In the genomic region with DNA sequence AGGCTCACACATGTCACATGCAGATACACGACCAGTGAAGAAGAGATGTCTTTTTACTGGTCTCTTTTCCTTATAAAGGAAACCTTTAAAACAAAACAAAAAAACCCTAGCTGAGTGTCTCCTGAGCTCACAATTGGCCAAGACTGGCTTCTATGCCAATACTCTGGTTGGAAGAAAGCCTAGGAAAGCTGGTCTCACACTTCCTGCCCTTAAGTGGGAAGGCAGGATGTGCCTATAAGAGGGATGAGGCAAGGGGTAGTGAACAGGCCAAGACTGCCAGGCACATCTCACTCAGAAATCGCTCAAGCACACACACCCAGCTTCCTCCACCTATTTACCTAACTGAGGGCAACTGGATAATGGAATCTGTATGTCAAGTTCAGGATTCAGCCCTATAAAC, we compare ENCODE assay signal across 19 cellular contexts. TPM values are rescaled to one million over a fixed set of nuclear protein-coding genes. Genes with fewer than 3 reads are reported as not detected.
DNase-seq lines count a peak whose midpoint lies in the region; ATAC-seq and TF ChIP-seq lines count a peak whose summit lies in the region.
"Had no signal": no experiment of that assay in that cellular context is flagged by ENCODE, and none has a peak within 500 bp of the region (broad histone marks: within the 10 kb centered on the region; RNA-seq: fewer than 3 reads in every experiment).

No MANE protein-coding gene starts in this region.

- WGBS in esophagus muscularis mucosa = 71% methylated on average over 2 of the region's 2 CpGs

- H3K4me3 Mint-ChIP-seq in endothelial cell (ENCODE audit: unreplicated experiment) = no peak overlapping the region
- H3K4me3 Mint-ChIP-seq: activated naive CD4-positive, alpha-beta T cell treated with anti-CD3 and anti-CD28 coated beads for 36 hours; central memory CD8-positive, alpha-beta T cell; T-helper 1 cell treated with Interleukin-12 subunit alpha and Interleukin-12 subunit beta and Interleukin-4 antibody, amounts not matched to agents 30 μg/mL and 1 μg/mL, for 36 hours had no signal

- H3K4me3 ChIP-seq in choroid plexus epithelial cell (ENCODE audit: low read depth, low read length) (no peak overlapping the region), parathyroid adenoma (ENCODE audit: low read depth, low read length) (no peak overlapping the region), esophagus muscularis mucosa (no peak overlapping the region)
- H3K4me3 ChIP-seq: skin epidermis had no signal

- H3K9ac ChIP-seq in parathyroid adenoma = no peak overlapping the region

- no peak for TF ChIP-seq POLR2A in esophagus muscularis mucosa (IDR thresholded peaks at IDR 0.05; ENCODE audit: low read depth)

- H3K4me1 ChIP-seq in parathyroid adenoma (peaks cover 15% of the 10 kb centered on the region), esophagus muscularis mucosa (peaks cover 0 to 5% (median 0%) of the 10 kb centered on the region in 4 donors)

- H3K9me3 Mint-ChIP-seq in endothelial cell (ENCODE audit: unreplicated experiment) = no peaks in the 10 kb centered on the region
- H3K9me3 Mint-ChIP-seq: activated naive CD4-positive, alpha-beta T cell treated with anti-CD3 and anti-CD28 coated beads for 36 hours; central memory CD8-positive, alpha-beta T cell had no signal

- no peaks in the 10 kb centered on the region for H3K27me3 Mint-ChIP-seq in endothelial cell (ENCODE audit: unreplicated experiment)
- H3K27me3 Mint-ChIP-seq: central memory CD8-positive, alpha-beta T cell had no signal

- ATAC-seq in HG03565 (IDR thresholded peaks at IDR 0.05; ENCODE audit: unreplicated experiment) = no peak
- ATAC-seq: left lobe of liver had no signal

- H3K9me3 ChIP-seq in parathyroid adenoma (ENCODE audit: control insufficient read depth, low read length) (no peaks in the 10 kb centered on the region), esophagus muscularis mucosa (no peaks in the 10 kb centered on the region)

- H3K4me1 Mint-ChIP-seq in endothelial cell (ENCODE audit: unreplicated experiment) = no peaks in the 10 kb centered on the region
- H3K4me1 Mint-ChIP-seq: central memory CD8-positive, alpha-beta T cell had no signal

- H3K27me3 ChIP-seq in parathyroid adenoma (ENCODE audit: control insufficient read depth, insufficient read depth, low read length) (no peaks in the 10 kb centered on the region), esophagus muscularis mucosa (no peaks in the 10 kb centered on the region)

- no peak overlapping the region for H3K27ac Mint-ChIP-seq in endothelial cell (ENCODE audit: unreplicated experiment)
- H3K27ac Mint-ChIP-seq: activated naive CD4-positive, alpha-beta T cell treated with anti-CD3 and anti-CD28 coated beads for 36 hours; T-helper 1 cell treated with Interleukin-12 subunit alpha and Interleukin-12 subunit beta and Interleukin-4 antibody, amounts not matched to agents 30 μg/mL and 1 μg/mL, for 36 hours had no signal

- H3K79me2 ChIP-seq in parathyroid adenoma = no peaks in the 10 kb centered on the region

- TF ChIP-seq EP300 in esophagus muscularis mucosa (IDR thresholded peaks at IDR 0.05) = no peak

- peak overlapping the region; percentile 21 for H3K4me2 ChIP-seq in parathyroid adenoma (ENCODE audit: low read length)

- intact Hi-C loops in esophagus muscularis mucosa (cut with DNase I) = no loop called here

- peak; percentile 43 for DNase-seq in Daoy (ENCODE audit: low read depth)
- peak; percentile 90 for DNase-seq in M059J (ENCODE audit: low read depth)
- peak; percentile 52 for DNase-seq in choroid plexus epithelial cell (ENCODE audit: low read depth)
- DNase-seq in endothelial cell (ENCODE audit: low spot score) = no peak
- no peak for DNase-seq in esophagus muscularis mucosa (ENCODE audit: extremely low spot score)
- DNase-seq in NCI-H524 (lab: John Stamatoyannopoulos, UW) = no peak
- DNase-seq: activated CD4-positive, alpha-beta T cell treated with anti-CD3 and anti-CD28 coated beads for 1 hour; activated CD8-positive, alpha-beta memory T cell treated with anti-CD3 and anti-CD28 coated beads, Interleukin-2, amount 50 U/mL, for 4 hours; activated naive CD4-positive, alpha-beta T cell treated with anti-CD3 and anti-CD28 coated beads for 36 hours; hippocampal formation; KG1; NCI-H1105; NCI-H2171 treated with DMSO at 0.1 percent for 48 hours had no signal

- H3K36me3 Mint-ChIP-seq in endothelial cell (ENCODE audit: low read depth, unreplicated experiment) = no peaks in the 10 kb centered on the region

- H3K36me3 ChIP-seq in parathyroid adenoma (ENCODE audit: control insufficient read depth, insufficient read depth, low read length) (no peaks in the 10 kb centered on the region), esophagus muscularis mucosa (no peaks in the 10 kb centered on the region)

- no peak for TF ChIP-seq CTCF in choroid plexus epithelial cell (conservative IDR thresholded peaks at IDR 0.05; ENCODE audit: low read depth, low read length)
- no peak for TF ChIP-seq CTCF in parathyroid adenoma (IDR thresholded peaks at IDR 0.05)
- no peak for TF ChIP-seq CTCF in endothelial cell (IDR thresholded peaks at IDR 0.05; ENCODE audit: unreplicated experiment)
- no peak for TF ChIP-seq CTCF in esophagus muscularis mucosa (IDR thresholded peaks at IDR 0.05)

- peak overlapping the region; percentile 72 for H3K27ac ChIP-seq in parathyroid adenoma
- no peak overlapping the region for H3K27ac ChIP-seq in esophagus muscularis mucosa (replicated peaks in 1 of 4)
- H3K27ac ChIP-seq: skin epidermis had no signal

- H2AFZ ChIP-seq in parathyroid adenoma = peak overlapping the region; percentile 5

RNA-seq across cellular contexts. Expression of a gene that starts 50.0 kb away (rescaled TPM):
- 20.2 and 38.9 TPM in 2 replicates for total RNA-seq in Daoy (2014; rRNA removed; shearing (Covaris generic))
- 79.8 and 110 TPM in 2 replicates for total RNA-seq in M059J (2014; rRNA removed; shearing (Covaris generic))
- total RNA-seq in endothelial cell (ENCODE audit: unreplicated experiment) (19.5 TPM), esophagus muscularis mucosa (10 to 100 TPM; 10.4 to 46.7 (median 26.5) TPM)

RNA-seq across cellular contexts. Expression of a gene that starts 54.7 kb away (rescaled TPM):
- total RNA-seq in Daoy (2014; rRNA removed; shearing (Covaris generic)) = 12.6 and 16.9 TPM in 2 replicates
- total RNA-seq in M059J (2014; rRNA removed; shearing (Covaris generic)) = 17.2 and 48.6 TPM in 2 replicates
- total RNA-seq in endothelial cell (ENCODE audit: unreplicated experiment) (6.5 TPM), esophagus muscularis mucosa (10 to 100 TPM; 23.5 to 35.3 (median 26.1) TPM)

Comparison
In these comparisons a context has a peak if more than half of its experiments do, and no peak if none do; other contexts are left out.
1. DNase-seq: peak in Daoy (single experiment), M059J (single experiment) and choroid plexus epithelial cell (single experiment); none in endothelial cell (single experiment), esophagus muscularis mucosa (single experiment) and NCI-H524 (0 of 2).